Comparison of ENCODE assay signal across 10 cellular contexts in the genomic region with DNA sequence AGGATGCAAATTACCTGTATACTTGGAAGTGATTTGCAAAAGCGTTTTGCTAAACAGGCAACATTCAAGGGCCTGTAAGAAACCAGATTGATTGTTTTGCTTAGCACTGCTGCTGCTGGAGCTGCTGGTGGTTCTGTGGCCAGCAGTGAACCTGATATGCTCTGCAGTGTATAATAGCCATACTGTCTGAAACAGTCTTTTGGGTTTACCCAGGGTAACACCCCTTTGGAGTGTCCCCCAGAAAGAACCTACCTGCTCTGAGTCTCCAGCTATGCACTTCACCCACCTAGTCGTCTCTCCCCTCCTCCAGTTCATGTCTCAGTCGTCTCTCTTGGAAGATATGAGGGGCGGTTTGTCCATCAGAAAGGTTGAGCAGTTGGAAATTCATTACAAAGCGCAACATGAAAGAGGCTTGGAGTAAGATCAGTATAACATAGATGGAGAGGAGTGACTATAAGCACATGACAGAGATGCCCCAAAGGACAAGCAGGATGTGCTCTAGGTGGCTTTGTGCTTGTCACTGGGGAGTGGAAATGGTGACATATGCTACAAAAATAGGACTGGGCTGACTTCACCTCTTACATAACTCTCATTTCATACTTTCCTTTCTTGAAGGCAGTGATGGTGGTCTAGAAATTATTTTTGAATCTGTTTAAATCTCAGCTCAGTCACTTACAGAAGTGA. TPM values are rescaled to one million over a fixed set of nuclear protein-coding genes. Genes with fewer than 3 reads are reported as not detected.
DNase-seq lines count a peak whose midpoint lies in the region; ATAC-seq, FAIRE-seq and TF ChIP-seq lines count a peak whose summit lies in the region.
"Had no signal": no experiment of that assay in that cellular context is flagged by ENCODE, and none has a peak within 500 bp of the region (broad histone marks: within the 10 kb centered on the region; RNA-seq: fewer than 3 reads in every experiment).

No MANE protein-coding gene starts in this region.

- peaks cover 1% of the 10 kb centered on the region for H3K27me3 Mint-ChIP-seq in activated naive CD4-positive, alpha-beta T cell treated with anti-CD3 and anti-CD28 coated beads, Interleukin-2, amount 50 U/mL, for 24 hours
- peaks cover 3% of the 10 kb centered on the region for H3K27me3 Mint-ChIP-seq in activated T-cell treated with anti-CD3 and anti-CD28 coated beads, Interleukin-2, amount 50 U/mL, for 72 hours (ENCODE audit: low read depth)
- H3K27me3 Mint-ChIP-seq in stimulated activated naive B cell treated with anti-CD40 and anti-IgM and Interleukin-4, amounts not matched to agents 10 μg/mL and 1 μg/mL and 100 μg/mL, for 72 hours: no peaks in the 10 kb centered on the region

- peaks cover 75% of the 10 kb centered on the region for H3K4me1 Mint-ChIP-seq in activated naive CD4-positive, alpha-beta T cell treated with anti-CD3 and anti-CD28 coated beads, Interleukin-2, amount 50 U/mL, for 24 hours
- peaks cover 66% of the 10 kb centered on the region for H3K4me1 Mint-ChIP-seq in activated T-cell treated with anti-CD3 and anti-CD28 coated beads, Interleukin-2, amount 50 U/mL, for 72 hours (ENCODE audit: low read depth)
- H3K4me1 Mint-ChIP-seq in stimulated activated naive B cell treated with anti-CD40 and anti-IgM and Interleukin-4, amounts not matched to agents 10 μg/mL and 1 μg/mL and 100 μg/mL, for 72 hours: peaks cover 33 to 57% of the 10 kb centered on the region in 2 donors

- H3K4me1 ChIP-seq in small intestine (ENCODE audit: control insufficient read depth in 2 of 2, insufficient read depth in 1 of 2, low read depth in 1 of 2, low read length in 1 of 2) (peaks cover 0 to 5% of the 10 kb centered on the region in 2 donors), A673 (ENCODE audit: insufficient read depth, low read length, poor library complexity, severe bottlenecking) (peaks cover 12% of the 10 kb centered on the region)

- H3K9me3 ChIP-seq in small intestine (ENCODE audit: control insufficient read depth, low read depth): no peaks in the 10 kb centered on the region
- no peaks in the 10 kb centered on the region for H3K9me3 ChIP-seq in A673 (ENCODE audit: low read depth, low read length, poor library complexity, severe bottlenecking)

- CTCF ChIA-PET in A673 (lab: Charles Lee): no interaction called here

- H3K27ac ChIP-seq in small intestine (ENCODE audit: low read depth in 1 of 2, low read length in 1 of 2) (no peak overlapping the region), A673 (ENCODE audit: low read depth, low read length, poor library complexity, severe bottlenecking) (no peak overlapping the region)

- H3K27me3 ChIP-seq in small intestine (ENCODE audit: control insufficient read depth in 2 of 2, insufficient read depth in 2 of 2, low read length in 2 of 2) (no peaks in the 10 kb centered on the region), A673 (replicated peaks; ENCODE audit: insufficient read depth, low read depth, low read length, poor library complexity) (no peaks in the 10 kb centered on the region)

- no TSS peak for BruUV-seq in A673 (replicated peaks; lab: Mats Ljungman, UMichigan)

- FAIRE-seq in small intestine (lab: Jason Lieb, UNC): no peak

- no peak for TF ChIP-seq CTCF in A673 (conservative IDR thresholded peaks at IDR 0.05; ENCODE audit: low read depth, low read length)

- DNase-seq in activated naive CD4-positive, alpha-beta T cell treated with anti-CD3 and anti-CD28 coated beads, Interleukin-2, amount 50 U/mL, for 16 hours: no peak
- DNase-seq in activated T-cell treated with anti-CD3 and anti-CD28 coated beads, Interleukin-2, amount 50 U/mL, for 72 hours: peak; percentile 8 to 39
- DNase-seq in stimulated activated naive B cell treated with anti-CD40 and anti-IgM and Interleukin-4, amounts not matched to agents 10 μg/mL and 1 μg/mL and 100 μg/mL, for 72 hours: no peak
- DNase-seq in small intestine (no peak), 8988T (no peak), A673 (ENCODE audit: low spot score) (no peak)

- no peak overlapping the region for H3K4me3 ChIP-seq in small intestine (ENCODE audit: low read depth in 1 of 2, low read length in 2 of 2)
- H3K4me3 ChIP-seq in A673 (ENCODE audit: low read depth, low read length, poor library complexity, severe bottlenecking): no peak overlapping the region

- peaks cover 9% of the 10 kb centered on the region for H3K36me3 Mint-ChIP-seq in activated naive CD4-positive, alpha-beta T cell treated with anti-CD3 and anti-CD28 coated beads, Interleukin-2, amount 50 U/mL, for 24 hours
- peaks cover 5 to 9% of the 10 kb centered on the region in 2 donors for H3K36me3 Mint-ChIP-seq in activated T-cell treated with anti-CD3 and anti-CD28 coated beads, Interleukin-2, amount 50 U/mL, for 72 hours (ENCODE audit: insufficient read depth in 2 of 2)
- H3K36me3 Mint-ChIP-seq in stimulated activated naive B cell treated with anti-CD40 and anti-IgM and Interleukin-4, amounts not matched to agents 10 μg/mL and 1 μg/mL and 100 μg/mL, for 72 hours: peaks cover 8 to 12% of the 10 kb centered on the region in 2 donors

- peak overlapping the region; percentile 37 for H3K4me3 Mint-ChIP-seq in activated naive CD4-positive, alpha-beta T cell treated with anti-CD3 and anti-CD28 coated beads, Interleukin-2, amount 50 U/mL, for 24 hours
- H3K4me3 Mint-ChIP-seq in activated T-cell treated with anti-CD3 and anti-CD28 coated beads, Interleukin-2, amount 50 U/mL, for 72 hours: peak overlapping the region; percentile 7 to 29
- peak overlapping the region; percentile 18 to 40 for H3K4me3 Mint-ChIP-seq in stimulated activated naive B cell treated with anti-CD40 and anti-IgM and Interleukin-4, amounts not matched to agents 10 μg/mL and 1 μg/mL and 100 μg/mL, for 72 hours

- ATAC-seq in HG02981 (IDR thresholded peaks at IDR 0.05; ENCODE audit: unreplicated experiment): peak; percentile 38
- ATAC-seq in activated T-cell treated with anti-CD3 and anti-CD28 coated beads, Interleukin-2, amount 50 U/mL, for 72 hours (replicated peaks in 1 of 2): peak; percentile 33 to 65
- ATAC-seq in stimulated activated naive B cell treated with anti-CD40 and anti-IgM and Interleukin-4, amounts not matched to agents 10 μg/mL and 1 μg/mL and 100 μg/mL, for 72 hours (replicated peaks): peak; percentile 22 to 28

- intact Hi-C loops in A673 (cut with micrococcal nuclease; ENCODE audit: unreplicated experiment): no loop called here

- no peaks in the 10 kb centered on the region for H3K36me3 ChIP-seq in small intestine (ENCODE audit: control insufficient read depth in 2 of 2, insufficient read depth in 2 of 2, low read length in 2 of 2)
- H3K36me3 ChIP-seq in A673 (ENCODE audit: insufficient read depth, low read length, poor library complexity, severe bottlenecking): no peaks in the 10 kb centered on the region

- H3K27ac Mint-ChIP-seq in activated naive CD4-positive, alpha-beta T cell treated with anti-CD3 and anti-CD28 coated beads, Interleukin-2, amount 50 U/mL, for 24 hours: peak overlapping the region; percentile 79
- H3K27ac Mint-ChIP-seq in activated T-cell treated with anti-CD3 and anti-CD28 coated beads, Interleukin-2, amount 50 U/mL, for 72 hours: peak overlapping the region; percentile 18
- peak overlapping the region; percentile 39 for H3K27ac Mint-ChIP-seq in stimulated activated naive B cell treated with anti-CD40 and anti-IgM and Interleukin-4, amounts not matched to agents 10 μg/mL and 1 μg/mL and 100 μg/mL, for 72 hours

- 75 to 85% (median 79%) methylated on average over 5 of the region's 5 CpGs for WGBS in small intestine, 3 donors

- POLR2A ChIA-PET in A673 (lab: Charles Lee; ENCODE audit: low non-redundant PET): no interaction called here

- H3K9me3 Mint-ChIP-seq in activated naive CD4-positive, alpha-beta T cell treated with anti-CD3 and anti-CD28 coated beads, Interleukin-2, amount 50 U/mL, for 24 hours: peaks cover 7% of the 10 kb centered on the region
- peaks cover 0 to 2% of the 10 kb centered on the region in 2 donors for H3K9me3 Mint-ChIP-seq in activated T-cell treated with anti-CD3 and anti-CD28 coated beads, Interleukin-2, amount 50 U/mL, for 72 hours
- H3K9me3 Mint-ChIP-seq in stimulated activated naive B cell treated with anti-CD40 and anti-IgM and Interleukin-4, amounts not matched to agents 10 μg/mL and 1 μg/mL and 100 μg/mL, for 72 hours: no peaks in the 10 kb centered on the region

RNA-seq across cellular contexts. Expression of a gene that starts 3.8 kb away (rescaled TPM):
- total RNA-seq in activated T-cell treated with anti-CD3 and anti-CD28 coated beads, Interleukin-2, amount 50 U/mL, for 72 hours: 10 to 100 TPM; 31.2 to 32.4 TPM
- 10 to 100 TPM; 12.7 to 16.0 (median 13.2) TPM for polyA plus RNA-seq in small intestine
- 45.7 and 47.3 TPM in 2 replicates for total RNA-seq in A673 (2021)

RNA-seq across cellular contexts. Expression of a gene that starts 15.3 kb away (rescaled TPM):
- not detected for total RNA-seq in activated T-cell treated with anti-CD3 and anti-CD28 coated beads, Interleukin-2, amount 50 U/mL, for 72 hours
- polyA plus RNA-seq in small intestine: 10 to 100 TPM in 2 of 3 donors, 1 to 10 TPM in 1; 7.6 to 23.9 (median 10.3) TPM
- not detected in 2 replicates for total RNA-seq in A673 (2021)
- total RNA-seq: M059J, subcutaneous adipose tissue had no signal

Comparison
In these comparisons a context has a peak if more than half of its experiments do, and no peak if none do; other contexts are left out.
1. H3K27ac Mint-ChIP-seq: peak in every context shown above with its lines; median percentile 79 in activated naive CD4-positive, alpha-beta T cell treated with anti-CD3 and anti-CD28 coated beads, Interleukin-2, amount 50 U/mL, for 24 hours; 39 in stimulated activated naive B cell treated with anti-CD40 and anti-IgM and Interleukin-4, amounts not matched to agents 10 μg/mL and 1 μg/mL and 100 μg/mL, for 72 hours; 18 in activated T-cell treated with anti-CD3 and anti-CD28 coated beads, Interleukin-2, amount 50 U/mL, for 72 hours.
2. DNase-seq: peak in activated T-cell treated with anti-CD3 and anti-CD28 coated beads, Interleukin-2, amount 50 U/mL, for 72 hours (2 of 2); none in activated naive CD4-positive, alpha-beta T cell treated with anti-CD3 and anti-CD28 coated beads, Interleukin-2, amount 50 U/mL, for 16 hours (single experiment), stimulated activated naive B cell treated with anti-CD40 and anti-IgM and Interleukin-4, amounts not matched to agents 10 μg/mL and 1 μg/mL and 100 μg/mL, for 72 hours (single experiment), small intestine (single experiment), 8988T (single experiment) and A673 (single experiment).
3. Peak in every context shown above with its lines, with median percentiles within 50 percentile points of each other: H3K4me3 Mint-ChIP-seq and ATAC-seq.